In genomic region chr5:177511796-177512675, GRCh38 we compare ENCODE assay signal across 1 cellular context.
TF ChIP-seq lines count a peak whose summit lies in the region.

No MANE protein-coding gene starts in this region.

TF ChIP-seq in K562, 482 proteins besides CTCF, POLR2A, EP300 and RAD21:
- no peak for TF ChIP-seq SMC3 (conservative IDR thresholded peaks at IDR 0.05; ENCODE audit: insufficient read depth, low read depth, low read length)
- TF ChIP-seq POLR2G (IDR thresholded peaks at IDR 0.05; ENCODE audit: low read depth, low read length) = peak; percentile 40
